1 cellular context compared by ENCODE assay signal in the genomic region with DNA sequence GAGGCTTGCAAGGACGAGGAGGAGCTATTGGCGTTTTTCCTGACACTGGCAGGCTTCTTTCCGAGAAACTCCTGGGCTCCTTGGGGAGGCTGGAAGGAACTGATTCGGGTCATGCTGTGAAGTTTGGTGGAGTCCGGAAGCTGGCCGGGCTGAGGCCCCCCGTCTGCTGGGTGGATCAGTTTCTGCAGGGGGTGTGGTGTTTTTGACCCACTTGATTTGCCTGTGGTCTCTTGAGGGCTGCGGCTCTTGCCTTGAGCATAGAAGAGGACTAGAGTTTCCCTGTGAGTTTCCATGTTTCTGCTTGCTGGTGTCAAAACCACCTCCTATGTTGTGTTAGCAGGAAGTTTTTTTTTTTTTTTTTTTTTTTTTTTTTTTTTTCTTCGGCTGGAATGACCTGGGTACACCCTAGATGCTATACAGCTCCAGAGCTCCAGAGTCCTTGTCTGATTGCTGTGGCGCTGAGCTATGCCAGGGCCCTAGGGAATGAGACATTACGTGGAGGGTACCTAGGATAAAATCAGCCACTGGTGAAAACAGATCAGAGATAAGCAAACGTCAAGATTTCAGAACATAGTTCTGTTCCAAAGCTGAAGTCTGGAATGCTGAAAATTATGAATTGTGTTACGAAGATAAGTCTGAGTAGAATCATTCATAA.
TF ChIP-seq lines count a peak whose summit lies in the region.

No MANE protein-coding gene starts in this region.

TF ChIP-seq in GM12878, 131 proteins besides CTCF, POLR2A, EP300 and RAD21 (continued from another document and continues in another):
- TF ChIP-seq, protein P1, sequence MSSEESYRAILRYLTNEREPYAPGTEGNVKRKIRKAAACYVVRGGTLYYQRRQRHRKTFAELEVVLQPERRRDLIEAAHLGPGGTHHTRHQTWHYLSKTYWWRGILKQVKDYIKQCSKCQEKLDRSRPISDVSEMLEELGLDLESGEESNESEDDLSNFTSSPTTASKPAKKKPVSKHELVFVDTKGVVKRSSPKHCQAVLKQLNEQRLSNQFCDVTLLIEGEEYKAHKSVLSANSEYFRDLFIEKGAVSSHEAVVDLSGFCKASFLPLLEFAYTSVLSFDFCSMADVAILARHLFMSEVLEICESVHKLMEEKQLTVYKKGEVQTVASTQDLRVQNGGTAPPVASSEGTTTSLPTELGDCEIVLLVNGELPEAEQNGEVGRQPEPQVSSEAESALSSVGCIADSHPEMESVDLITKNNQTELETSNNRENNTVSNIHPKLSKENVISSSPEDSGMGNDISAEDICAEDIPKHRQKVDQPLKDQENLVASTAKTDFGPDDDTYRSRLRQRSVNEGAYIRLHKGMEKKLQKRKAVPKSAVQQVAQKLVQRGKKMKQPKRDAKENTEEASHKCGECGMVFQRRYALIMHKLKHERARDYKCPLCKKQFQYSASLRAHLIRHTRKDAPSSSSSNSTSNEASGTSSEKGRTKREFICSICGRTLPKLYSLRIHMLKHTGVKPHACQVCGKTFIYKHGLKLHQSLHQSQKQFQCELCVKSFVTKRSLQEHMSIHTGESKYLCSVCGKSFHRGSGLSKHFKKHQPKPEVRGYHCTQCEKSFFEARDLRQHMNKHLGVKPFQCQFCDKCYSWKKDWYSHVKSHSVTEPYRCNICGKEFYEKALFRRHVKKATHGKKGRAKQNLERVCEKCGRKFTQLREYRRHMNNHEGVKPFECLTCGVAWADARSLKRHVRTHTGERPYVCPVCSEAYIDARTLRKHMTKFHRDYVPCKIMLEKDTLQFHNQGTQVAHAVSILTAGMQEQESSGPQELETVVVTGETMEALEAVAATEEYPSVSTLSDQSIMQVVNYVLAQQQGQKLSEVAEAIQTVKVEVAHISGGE (CRISPR knock-in tag; IDR thresholded peaks at IDR 0.05): no peak
- TF ChIP-seq, protein P2, sequence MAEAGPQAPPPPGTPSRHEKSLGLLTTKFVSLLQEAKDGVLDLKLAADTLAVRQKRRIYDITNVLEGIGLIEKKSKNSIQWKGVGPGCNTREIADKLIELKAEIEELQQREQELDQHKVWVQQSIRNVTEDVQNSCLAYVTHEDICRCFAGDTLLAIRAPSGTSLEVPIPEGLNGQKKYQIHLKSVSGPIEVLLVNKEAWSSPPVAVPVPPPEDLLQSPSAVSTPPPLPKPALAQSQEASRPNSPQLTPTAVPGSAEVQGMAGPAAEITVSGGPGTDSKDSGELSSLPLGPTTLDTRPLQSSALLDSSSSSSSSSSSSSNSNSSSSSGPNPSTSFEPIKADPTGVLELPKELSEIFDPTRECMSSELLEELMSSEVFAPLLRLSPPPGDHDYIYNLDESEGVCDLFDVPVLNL (IDR thresholded peaks at IDR 0.05; ENCODE audit: low read depth, low read length): no peak
- TF ChIP-seq, protein P3, sequence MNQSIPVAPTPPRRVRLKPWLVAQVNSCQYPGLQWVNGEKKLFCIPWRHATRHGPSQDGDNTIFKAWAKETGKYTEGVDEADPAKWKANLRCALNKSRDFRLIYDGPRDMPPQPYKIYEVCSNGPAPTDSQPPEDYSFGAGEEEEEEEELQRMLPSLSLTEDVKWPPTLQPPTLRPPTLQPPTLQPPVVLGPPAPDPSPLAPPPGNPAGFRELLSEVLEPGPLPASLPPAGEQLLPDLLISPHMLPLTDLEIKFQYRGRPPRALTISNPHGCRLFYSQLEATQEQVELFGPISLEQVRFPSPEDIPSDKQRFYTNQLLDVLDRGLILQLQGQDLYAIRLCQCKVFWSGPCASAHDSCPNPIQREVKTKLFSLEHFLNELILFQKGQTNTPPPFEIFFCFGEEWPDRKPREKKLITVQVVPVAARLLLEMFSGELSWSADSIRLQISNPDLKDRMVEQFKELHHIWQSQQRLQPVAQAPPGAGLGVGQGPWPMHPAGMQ (IDR thresholded peaks at IDR 0.05; ENCODE audit: borderline replicate concordance): no peak
- TF ChIP-seq MEF2B (IDR thresholded peaks at IDR 0.05; ENCODE audit: partially characterized antibody, poor library complexity, severe bottlenecking) (peak; percentile 76), ZNF274 (IDR thresholded peaks at IDR 0.05; ENCODE audit: insufficient read depth, insufficient read length) (no peak), NBN (IDR thresholded peaks at IDR 0.05) (no peak; the same call in 1 of the 2 replicates), NFYA (IDR thresholded peaks at IDR 0.05; ENCODE audit: borderline replicate concordance, low read depth, low read length) (no peak), ZBED1 (IDR thresholded peaks at IDR 0.05; ENCODE audit: borderline replicate concordance) (no peak), FOXM1 (IDR thresholded peaks at IDR 0.05; ENCODE audit: low read depth, low read length) (no peak), GABPA (IDR thresholded peaks at IDR 0.05; ENCODE audit: low read depth) (no peak), ASH2L (IDR thresholded peaks at IDR 0.05; ENCODE audit: borderline replicate concordance, low read depth) (no peak), KAT2A (conservative IDR thresholded peaks at IDR 0.05; ENCODE audit: control insufficient read depth, low read depth, low read length) (no peak), HCFC1 (IDR thresholded peaks at IDR 0.05; ENCODE audit: low read length) (0 out of 2 replicates have a peak, but pooled peaks have one; percentile 9), RB1 (IDR thresholded peaks at IDR 0.05; ENCODE audit: borderline replicate concordance) (no peak), EGR1 (IDR thresholded peaks at IDR 0.05; ENCODE audit: borderline replicate concordance in 1 of 2, low read depth in 2 of 2, low read length in 2 of 2) (0 out of 3 replicates have a peak, but pooled peaks of 1 of the 2 experiments have one; percentile 0), CBFB (IDR thresholded peaks at IDR 0.05; ENCODE audit: low read depth) (no peak), MYC (IDR thresholded peaks at IDR 0.05; ENCODE audit: insufficient read depth, insufficient read length, insufficient replicate concordance, low read length, severe bottlenecking) (no peak), JUND (IDR thresholded peaks at IDR 0.05; ENCODE audit: low read depth, low read length) (no peak), SP1 (IDR thresholded peaks at IDR 0.05; ENCODE audit: low read depth, low read length) (peak; percentile 26), POU2F2 (IDR thresholded peaks at IDR 0.05; ENCODE audit: borderline replicate concordance, low read depth, low read length) (peak; percentile 87; the same call in 1 of the 3 replicates), SREBF1 (IDR thresholded peaks at IDR 0.05; ENCODE audit: low read length) (no peak), BHLHE40 (IDR thresholded peaks at IDR 0.05; ENCODE audit: borderline replicate concordance in 1 of 2, low read depth in 2 of 2, low read length in 1 of 2) (0 out of 4 replicates have a peak, but pooled peaks have one; percentile 4 to 24), MXI1 (IDR thresholded peaks at IDR 0.05; ENCODE audit: low read depth, low read length) (0 out of 2 replicates have a peak, but pooled peaks have one; percentile 26), BRCA1 (IDR thresholded peaks at IDR 0.05; ENCODE audit: low read depth, low read length) (no peak), EED (IDR thresholded peaks at IDR 0.05; ENCODE audit: low read depth) (no peak), TCF12 (IDR thresholded peaks at IDR 0.05; ENCODE audit: low read depth, low read length) (no peak)
- TF ChIP-seq, protein P4, sequence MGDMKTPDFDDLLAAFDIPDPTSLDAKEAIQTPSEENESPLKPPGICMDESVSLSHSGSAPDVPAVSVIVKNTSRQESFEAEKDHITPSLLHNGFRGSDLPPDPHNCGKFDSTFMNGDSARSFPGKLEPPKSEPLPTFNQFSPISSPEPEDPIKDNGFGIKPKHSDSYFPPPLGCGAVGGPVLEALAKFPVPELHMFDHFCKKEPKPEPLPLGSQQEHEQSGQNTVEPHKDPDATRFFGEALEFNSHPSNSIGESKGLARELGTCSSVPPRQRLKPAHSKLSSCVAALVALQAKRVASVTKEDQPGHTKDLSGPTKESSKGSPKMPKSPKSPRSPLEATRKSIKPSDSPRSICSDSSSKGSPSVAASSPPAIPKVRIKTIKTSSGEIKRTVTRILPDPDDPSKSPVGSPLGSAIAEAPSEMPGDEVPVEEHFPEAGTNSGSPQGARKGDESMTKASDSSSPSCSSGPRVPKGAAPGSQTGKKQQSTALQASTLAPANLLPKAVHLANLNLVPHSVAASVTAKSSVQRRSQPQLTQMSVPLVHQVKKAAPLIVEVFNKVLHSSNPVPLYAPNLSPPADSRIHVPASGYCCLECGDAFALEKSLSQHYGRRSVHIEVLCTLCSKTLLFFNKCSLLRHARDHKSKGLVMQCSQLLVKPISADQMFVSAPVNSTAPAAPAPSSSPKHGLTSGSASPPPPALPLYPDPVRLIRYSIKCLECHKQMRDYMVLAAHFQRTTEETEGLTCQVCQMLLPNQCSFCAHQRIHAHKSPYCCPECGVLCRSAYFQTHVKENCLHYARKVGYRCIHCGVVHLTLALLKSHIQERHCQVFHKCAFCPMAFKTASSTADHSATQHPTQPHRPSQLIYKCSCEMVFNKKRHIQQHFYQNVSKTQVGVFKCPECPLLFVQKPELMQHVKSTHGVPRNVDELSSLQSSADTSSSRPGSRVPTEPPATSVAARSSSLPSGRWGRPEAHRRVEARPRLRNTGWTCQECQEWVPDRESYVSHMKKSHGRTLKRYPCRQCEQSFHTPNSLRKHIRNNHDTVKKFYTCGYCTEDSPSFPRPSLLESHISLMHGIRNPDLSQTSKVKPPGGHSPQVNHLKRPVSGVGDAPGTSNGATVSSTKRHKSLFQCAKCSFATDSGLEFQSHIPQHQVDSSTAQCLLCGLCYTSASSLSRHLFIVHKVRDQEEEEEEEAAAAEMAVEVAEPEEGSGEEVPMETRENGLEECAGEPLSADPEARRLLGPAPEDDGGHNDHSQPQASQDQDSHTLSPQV (IDR thresholded peaks at IDR 0.05): no peak
- TF ChIP-seq, protein P5, sequence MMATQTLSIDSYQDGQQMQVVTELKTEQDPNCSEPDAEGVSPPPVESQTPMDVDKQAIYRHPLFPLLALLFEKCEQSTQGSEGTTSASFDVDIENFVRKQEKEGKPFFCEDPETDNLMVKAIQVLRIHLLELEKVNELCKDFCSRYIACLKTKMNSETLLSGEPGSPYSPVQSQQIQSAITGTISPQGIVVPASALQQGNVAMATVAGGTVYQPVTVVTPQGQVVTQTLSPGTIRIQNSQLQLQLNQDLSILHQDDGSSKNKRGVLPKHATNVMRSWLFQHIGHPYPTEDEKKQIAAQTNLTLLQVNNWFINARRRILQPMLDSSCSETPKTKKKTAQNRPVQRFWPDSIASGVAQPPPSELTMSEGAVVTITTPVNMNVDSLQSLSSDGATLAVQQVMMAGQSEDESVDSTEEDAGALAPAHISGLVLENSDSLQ (IDR thresholded peaks at IDR 0.05): no peak
- TF ChIP-seq, protein P6, sequence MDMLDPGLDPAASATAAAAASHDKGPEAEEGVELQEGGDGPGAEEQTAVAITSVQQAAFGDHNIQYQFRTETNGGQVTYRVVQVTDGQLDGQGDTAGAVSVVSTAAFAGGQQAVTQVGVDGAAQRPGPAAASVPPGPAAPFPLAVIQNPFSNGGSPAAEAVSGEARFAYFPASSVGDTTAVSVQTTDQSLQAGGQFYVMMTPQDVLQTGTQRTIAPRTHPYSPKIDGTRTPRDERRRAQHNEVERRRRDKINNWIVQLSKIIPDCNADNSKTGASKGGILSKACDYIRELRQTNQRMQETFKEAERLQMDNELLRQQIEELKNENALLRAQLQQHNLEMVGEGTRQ (IDR thresholded peaks at IDR 0.05; ENCODE audit: borderline replicate concordance, low read depth, low read length): no peak
- TF ChIP-seq, protein P7, sequence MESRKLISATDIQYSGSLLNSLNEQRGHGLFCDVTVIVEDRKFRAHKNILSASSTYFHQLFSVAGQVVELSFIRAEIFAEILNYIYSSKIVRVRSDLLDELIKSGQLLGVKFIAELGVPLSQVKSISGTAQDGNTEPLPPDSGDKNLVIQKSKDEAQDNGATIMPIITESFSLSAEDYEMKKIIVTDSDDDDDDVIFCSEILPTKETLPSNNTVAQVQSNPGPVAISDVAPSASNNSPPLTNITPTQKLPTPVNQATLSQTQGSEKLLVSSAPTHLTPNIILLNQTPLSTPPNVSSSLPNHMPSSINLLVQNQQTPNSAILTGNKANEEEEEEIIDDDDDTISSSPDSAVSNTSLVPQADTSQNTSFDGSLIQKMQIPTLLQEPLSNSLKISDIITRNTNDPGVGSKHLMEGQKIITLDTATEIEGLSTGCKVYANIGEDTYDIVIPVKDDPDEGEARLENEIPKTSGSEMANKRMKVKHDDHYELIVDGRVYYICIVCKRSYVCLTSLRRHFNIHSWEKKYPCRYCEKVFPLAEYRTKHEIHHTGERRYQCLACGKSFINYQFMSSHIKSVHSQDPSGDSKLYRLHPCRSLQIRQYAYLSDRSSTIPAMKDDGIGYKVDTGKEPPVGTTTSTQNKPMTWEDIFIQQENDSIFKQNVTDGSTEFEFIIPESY (IDR thresholded peaks at IDR 0.05): no peak
- TF ChIP-seq, protein P8, sequence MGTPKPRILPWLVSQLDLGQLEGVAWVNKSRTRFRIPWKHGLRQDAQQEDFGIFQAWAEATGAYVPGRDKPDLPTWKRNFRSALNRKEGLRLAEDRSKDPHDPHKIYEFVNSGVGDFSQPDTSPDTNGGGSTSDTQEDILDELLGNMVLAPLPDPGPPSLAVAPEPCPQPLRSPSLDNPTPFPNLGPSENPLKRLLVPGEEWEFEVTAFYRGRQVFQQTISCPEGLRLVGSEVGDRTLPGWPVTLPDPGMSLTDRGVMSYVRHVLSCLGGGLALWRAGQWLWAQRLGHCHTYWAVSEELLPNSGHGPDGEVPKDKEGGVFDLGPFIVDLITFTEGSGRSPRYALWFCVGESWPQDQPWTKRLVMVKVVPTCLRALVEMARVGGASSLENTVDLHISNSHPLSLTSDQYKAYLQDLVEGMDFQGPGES (IDR thresholded peaks at IDR 0.05): no peak
- TF ChIP-seq, protein P9, sequence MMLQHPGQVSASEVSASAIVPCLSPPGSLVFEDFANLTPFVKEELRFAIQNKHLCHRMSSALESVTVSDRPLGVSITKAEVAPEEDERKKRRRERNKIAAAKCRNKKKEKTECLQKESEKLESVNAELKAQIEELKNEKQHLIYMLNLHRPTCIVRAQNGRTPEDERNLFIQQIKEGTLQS (IDR thresholded peaks at IDR 0.05; ENCODE audit: borderline replicate concordance, extremely low read depth, low read depth, low read length): no peak
- TF ChIP-seq, protein P10, sequence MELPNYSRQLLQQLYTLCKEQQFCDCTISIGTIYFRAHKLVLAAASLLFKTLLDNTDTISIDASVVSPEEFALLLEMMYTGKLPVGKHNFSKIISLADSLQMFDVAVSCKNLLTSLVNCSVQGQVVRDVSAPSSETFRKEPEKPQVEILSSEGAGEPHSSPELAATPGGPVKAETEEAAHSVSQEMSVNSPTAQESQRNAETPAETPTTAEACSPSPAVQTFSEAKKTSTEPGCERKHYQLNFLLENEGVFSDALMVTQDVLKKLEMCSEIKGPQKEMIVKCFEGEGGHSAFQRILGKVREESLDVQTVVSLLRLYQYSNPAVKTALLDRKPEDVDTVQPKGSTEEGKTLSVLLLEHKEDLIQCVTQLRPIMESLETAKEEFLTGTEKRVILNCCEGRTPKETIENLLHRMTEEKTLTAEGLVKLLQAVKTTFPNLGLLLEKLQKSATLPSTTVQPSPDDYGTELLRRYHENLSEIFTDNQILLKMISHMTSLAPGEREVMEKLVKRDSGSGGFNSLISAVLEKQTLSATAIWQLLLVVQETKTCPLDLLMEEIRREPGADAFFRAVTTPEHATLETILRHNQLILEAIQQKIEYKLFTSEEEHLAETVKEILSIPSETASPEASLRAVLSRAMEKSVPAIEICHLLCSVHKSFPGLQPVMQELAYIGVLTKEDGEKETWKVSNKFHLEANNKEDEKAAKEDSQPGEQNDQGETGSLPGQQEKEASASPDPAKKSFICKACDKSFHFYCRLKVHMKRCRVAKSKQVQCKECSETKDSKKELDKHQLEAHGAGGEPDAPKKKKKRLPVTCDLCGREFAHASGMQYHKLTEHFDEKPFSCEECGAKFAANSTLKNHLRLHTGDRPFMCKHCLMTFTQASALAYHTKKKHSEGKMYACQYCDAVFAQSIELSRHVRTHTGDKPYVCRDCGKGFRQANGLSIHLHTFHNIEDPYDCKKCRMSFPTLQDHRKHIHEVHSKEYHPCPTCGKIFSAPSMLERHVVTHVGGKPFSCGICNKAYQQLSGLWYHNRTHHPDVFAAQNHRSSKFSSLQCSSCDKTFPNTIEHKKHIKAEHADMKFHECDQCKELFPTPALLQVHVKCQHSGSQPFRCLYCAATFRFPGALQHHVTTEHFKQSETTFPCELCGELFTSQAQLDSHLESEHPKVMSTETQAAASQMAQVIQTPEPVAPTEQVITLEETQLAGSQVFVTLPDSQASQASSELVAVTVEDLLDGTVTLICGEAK (IDR thresholded peaks at IDR 0.05; ENCODE audit: borderline replicate concordance): no peak
